Comparison of ENCODE assay signal across 18 cellular contexts in the genomic region with DNA sequence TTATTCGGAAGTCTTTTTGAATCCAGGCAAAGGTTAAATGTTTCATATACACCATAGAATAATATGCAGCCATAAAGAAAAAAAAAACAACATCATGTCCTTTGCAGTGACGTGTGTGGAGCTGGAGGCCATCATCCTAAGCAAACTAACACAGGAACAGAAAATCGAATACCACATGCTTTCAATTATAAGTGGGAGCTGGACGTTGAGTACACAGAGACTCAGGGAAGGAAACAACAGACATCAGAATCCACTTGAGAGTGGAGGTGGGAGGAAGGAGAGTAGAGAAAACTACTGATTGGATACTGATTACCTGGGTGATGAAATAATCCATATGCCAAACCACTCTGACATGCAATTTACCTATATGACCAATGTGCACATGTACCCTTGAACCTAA.
DNase-seq lines count a peak whose midpoint lies in the region; TF ChIP-seq lines count a peak whose summit lies in the region.
"Had no signal": no experiment of that assay in that cellular context is flagged by ENCODE, and none has a peak within 500 bp of the region (broad histone marks: within the 10 kb centered on the region; RNA-seq: fewer than 3 reads in every experiment).

No MANE protein-coding gene starts in this region.

- CTCF ChIA-PET in HEK293 (lab: Yijun Ruan, JAX): interaction anchor here (0.6 kb wide), 1 partner anchor 223 kb away, joined by 4 read pairs; no protein-coding TSS in a partner anchor

- H3K27ac ChIP-seq in HEK293 (ENCODE audit: extremely low read depth, low read depth, low read length) (no peak overlapping the region), left ventricle myocardium inferior (replicated peaks) (no peak overlapping the region)
- H3K27ac ChIP-seq: 22Rv1, BLaER1, C4-2B had no signal

- DNase-seq in DMS53 (lab: John Stamatoyannopoulos, UW) (peak; percentile 63), DMS53 treated with DMSO at 0.1 percent for 48 hours (lab: John Stamatoyannopoulos, UW; ENCODE audit: unreplicated experiment) (no peak), fibroblast of gingiva (ENCODE audit: low read depth) (peak; percentile 18), islet precursor cell (peak; percentile 0), left ventricle myocardium inferior (no peak), epidermal melanocyte (ENCODE audit: insufficient read length, low spot score) (no peak)
- DNase-seq: Caco-2; CD4-positive, CD25-positive, alpha-beta regulatory T cell; CD8-positive, alpha-beta T cell; DMS153; DMS79 treated with DMSO at 0.1 percent for 48 hours; GF-D8; GOT3 had no signal

- TF ChIP-seq CTCF in HEK293 (tag by site-specific recombination; IDR thresholded peaks at IDR 0.05): no peak
- TF ChIP-seq CTCF in left ventricle myocardium inferior (IDR thresholded peaks at IDR 0.05; ENCODE audit: borderline replicate concordance): no peak

- intact Hi-C loops in left ventricle myocardium inferior (cut with micrococcal nuclease): no loop called here

- no peaks in the 10 kb centered on the region for H3K36me3 ChIP-seq in HEK293 (ENCODE audit: control insufficient read depth in 2 of 2, insufficient read depth in 1 of 2, low read length in 2 of 2)
- no peaks in the 10 kb centered on the region for H3K36me3 ChIP-seq in left ventricle myocardium inferior
- H3K36me3 ChIP-seq: BLaER1, HAP-1 had no signal

- POLR2A ChIA-PET in HEK293 (lab: Yijun Ruan, JAX): no interaction called here

- H3K4me3 ChIP-seq in HEK293 (ENCODE audit: low read depth, low read length): no peak overlapping the region
- no peak overlapping the region for H3K4me3 ChIP-seq in left ventricle myocardium inferior
- H3K4me3 ChIP-seq: BLaER1, HAP-1 had no signal

- no peaks in the 10 kb centered on the region for H3K4me1 ChIP-seq in HEK293 (ENCODE audit: control insufficient read depth, insufficient read depth, low read length)
- peaks cover 5% of the 10 kb centered on the region for H3K4me1 ChIP-seq in left ventricle myocardium inferior
- H3K4me1 ChIP-seq: HAP-1 had no signal

- H3K9me3 ChIP-seq in HEK293 (ENCODE audit: control insufficient read depth, insufficient read depth, low read depth, low read length) (no peaks in the 10 kb centered on the region), left ventricle myocardium inferior (replicated peaks) (no peaks in the 10 kb centered on the region)
- H3K9me3 ChIP-seq: Caco-2 had no signal

- no peaks in the 10 kb centered on the region for H3K27me3 ChIP-seq in left ventricle myocardium inferior (ENCODE audit: low read depth)
- H3K27me3 ChIP-seq: BLaER1 had no signal

TF ChIP-seq in HEK293, 187 proteins besides CTCF, POLR2A, EP300 and RAD21:
- TF ChIP-seq BCL6B (tag by site-specific recombination; IDR thresholded peaks at IDR 0.05) (no peak), ZBTB1 (tag by site-specific recombination; IDR thresholded peaks at IDR 0.05) (no peak), ZNF529 (tag by site-specific recombination; IDR thresholded peaks at IDR 0.05; ENCODE audit: insufficient replicate concordance) (peak; percentile 55), ZNF433 (tag by site-specific recombination; IDR thresholded peaks at IDR 0.05; ENCODE audit: low read depth) (no peak)

Comparison
In these comparisons a context has a peak if more than half of its experiments do, and no peak if none do; other contexts are left out.
1. DNase-seq: peak in DMS53 (single experiment), fibroblast of gingiva (single experiment) and islet precursor cell (single experiment); none in DMS53 treated with DMSO at 0.1 percent for 48 hours (single experiment), left ventricle myocardium inferior (single experiment) and epidermal melanocyte (single experiment).